Comparison of ENCODE assay signal across 28 cellular contexts in genomic region chr13:63684822-63685221, GRCh38.
"Had no signal": no experiment of that assay in that cellular context is flagged by ENCODE, and none has a peak within 500 bp of the region (broad histone marks: within the 10 kb centered on the region; RNA-seq: fewer than 3 reads in every experiment).

No MANE protein-coding gene starts in this region.

- H3K4me1 ChIP-seq: parathyroid adenoma, psoas muscle, spleen, suprapubic skin, testis, tibial artery, transverse colon, upper lobe of right lung, uterus had no signal

- DNase-seq: natural killer cell; occipital lobe; ovary; posterior cingulate gyrus; psoas muscle; right cardiac atrium; spleen; stimulated activated CD4-positive, alpha-beta T cell treated with anti-CD3 and anti-CD28 coated beads, Interleukin-12 subunit alpha, Interleukin-12 subunit beta, amount 100 ng/mL, for 4 hours; stimulated activated CD4-positive, alpha-beta T cell treated with anti-CD3 and anti-CD28 coated beads, Interleukin-1b, Interleukin-23, amount 100 ng/mL, for 48 hours; stimulated activated CD4-positive, alpha-beta T cell treated with anti-CD3 and anti-CD28 coated beads, Interleukin-4, amount 100 ng/mL, for 1 hour; stimulated activated CD4-positive, alpha-beta T cell treated with anti-CD3 and anti-CD28 coated beads, Interleukin-4, amount 100 ng/mL, for 4 hours; stimulated activated CD8-positive, alpha-beta memory T cell treated with anti-CD3 and anti-CD28 coated beads, Interleukin-4, amount 100 ng/mL, for 48 hours; stimulated activated naive CD4-positive, alpha-beta T cell; stimulated activated naive CD8-positive, alpha-beta T cell treated with anti-CD3 and anti-CD28 coated beads, Interleukin-15, amount 100 ng/mL, for 72 hours; stimulated activated naive CD8-positive, alpha-beta T cell treated with anti-CD3 and anti-CD28 coated beads, Interleukin-15, Interleukin-2, amounts not matched to agents 100 U/mL and 50 U/mL, for 24 hours; substantia nigra; testis; tibial artery; transverse colon; upper lobe of right lung; uterus had no signal

- H2AFZ ChIP-seq: neural progenitor cell, parathyroid adenoma had no signal

- H3K4me3 ChIP-seq: neural progenitor cell, ovary, psoas muscle, skin epidermis, smooth muscle cell, spleen, suprapubic skin, testis, tibial artery, transverse colon, upper lobe of right lung, uterus had no signal

- H3K9ac ChIP-seq: neural progenitor cell, parathyroid adenoma had no signal

- H3K9me3 ChIP-seq: ovary, suprapubic skin, testis, tibial artery, transverse colon, upper lobe of right lung, uterus had no signal

- ATAC-seq: natural killer cell; psoas muscle; right cardiac atrium; sciatic nerve; stimulated activated memory B cell treated with anti-CD40 and anti-IgM and Interleukin-4, amounts not matched to agents 10 μg/mL and 1 μg/mL and 100 μg/mL, for 72 hours; stimulated activated naive CD8-positive, alpha-beta T cell treated with anti-CD3 and anti-CD28 coated beads, Interleukin-15, amount 100 ng/mL, for 72 hours; stimulated activated naive CD8-positive, alpha-beta T cell treated with anti-CD3 and anti-CD28 coated beads, Interleukin-15, Interleukin-2, amounts not matched to agents 100 U/mL and 50 U/mL, for 24 hours; upper lobe of right lung had no signal

- H3K27me3 ChIP-seq: neural progenitor cell, ovary, spleen, suprapubic skin, testis, tibial artery, transverse colon, upper lobe of right lung, uterus had no signal

- H3K36me3 ChIP-seq: neural progenitor cell, ovary, spleen, suprapubic skin, tibial artery, transverse colon, upper lobe of right lung, uterus had no signal

- H3K27ac ChIP-seq: neural progenitor cell, ovary, parathyroid adenoma, psoas muscle, skin epidermis, spleen, suprapubic skin, testis, tibial artery, transverse colon, upper lobe of right lung, uterus had no signal

- H3K79me2 ChIP-seq: parathyroid adenoma had no signal

- H3K4me2 ChIP-seq: neural progenitor cell, smooth muscle cell had no signal
